9 cellular contexts compared by ENCODE assay signal in genomic region chr17:66965801-66966528, GRCh38. TPM values are rescaled to one million over a fixed set of nuclear protein-coding genes. Genes with fewer than 3 reads are reported as not detected.
DNase-seq lines count a peak whose midpoint lies in the region; ATAC-seq and TF ChIP-seq lines count a peak whose summit lies in the region.
"Had no signal": no experiment of that assay in that cellular context is flagged by ENCODE, and none has a peak within 500 bp of the region (broad histone marks: within the 10 kb centered on the region; RNA-seq: fewer than 3 reads in every experiment).

No MANE protein-coding gene starts in this region.

- H3K27me3 ChIP-seq in liver (ENCODE audit: control insufficient read depth in 4 of 4, insufficient read depth in 4 of 4, low read length in 3 of 4) (peaks cover 0 to 9% (median 3%) of the 10 kb centered on the region in 4 donors), tibial nerve (peaks cover 0 to 87% of the 10 kb centered on the region in 2 donors)

- no peak for TF ChIP-seq POLR2A in tibial nerve (IDR thresholded peaks at IDR 0.05)

- no TSS peak for BruUV-seq in OCI-LY7 (replicated peaks; lab: Mats Ljungman, UMichigan)

- no peak overlapping the region for H2AFZ ChIP-seq in OCI-LY7 (ENCODE audit: low read length)

- H3K27me3 Mint-ChIP-seq in activated T-cell treated with anti-CD3 and anti-CD28 coated beads, Interleukin-2, amount 50 U/mL, for 24 hours = peaks cover 82% of the 10 kb centered on the region

- peaks cover 8% of the 10 kb centered on the region for H3K4me1 Mint-ChIP-seq in activated T-cell treated with anti-CD3 and anti-CD28 coated beads, Interleukin-2, amount 50 U/mL, for 24 hours (ENCODE audit: low read depth)

- TF ChIP-seq EP300 in tibial nerve (IDR thresholded peaks at IDR 0.05) = no peak

- H3K27ac Mint-ChIP-seq in activated T-cell treated with anti-CD3 and anti-CD28 coated beads, Interleukin-2, amount 50 U/mL, for 24 hours = no peak overlapping the region

- in situ Hi-C loops in astrocyte of the cerebellum (cut with HindIII; ENCODE audit: low sequenced_read_pairs) = no loop called here

- no peaks in the 10 kb centered on the region for H3K36me3 ChIP-seq in liver (ENCODE audit: control insufficient read depth in 4 of 4, insufficient read depth in 3 of 4, low read depth in 1 of 4, low read length in 3 of 4)
- H3K36me3 ChIP-seq in tibial nerve = no peaks in the 10 kb centered on the region
- H3K36me3 ChIP-seq in OCI-LY7 (ENCODE audit: insufficient read depth, low read length) = no peaks in the 10 kb centered on the region

- no peak for DNase-seq in activated T-cell treated with anti-CD3 and anti-CD28 coated beads, Interleukin-2, amount 50 U/mL, for 24 hours
- DNase-seq in activated T-cell treated with anti-CD3 and anti-CD28 coated beads for 4 hours (no peak), astrocyte of the cerebellum (ENCODE audit: low read depth) (no peak), tibial nerve (ENCODE audit: low spot score in 2 of 2) (no peak), OCI-LY7 (ENCODE audit: low spot score) (no peak), kidney tubule cell (ENCODE audit: low spot score) (no peak)

- no peak overlapping the region for H3K9ac ChIP-seq in liver (ENCODE audit: low read depth in 1 of 2, low read length in 2 of 2)

- no peak overlapping the region for H3K4me2 ChIP-seq in OCI-LY7 (ENCODE audit: low read length)

- no peaks in the 10 kb centered on the region for H3K9me3 Mint-ChIP-seq in activated T-cell treated with anti-CD3 and anti-CD28 coated beads, Interleukin-2, amount 50 U/mL, for 24 hours

- H3K4me1 ChIP-seq in liver (ENCODE audit: control insufficient read depth in 4 of 4, insufficient read depth in 4 of 4, low read length in 3 of 4) (peaks cover 7 to 20% (median 11%) of the 10 kb centered on the region in 4 donors), tibial nerve (peaks cover 0 to 28% (median 13%) of the 10 kb centered on the region in 4 donors), OCI-LY7 (ENCODE audit: insufficient read depth, low read length, poor library complexity, severe bottlenecking) (no peaks in the 10 kb centered on the region)

- peak overlapping the region; percentile 67 for H3K4me3 Mint-ChIP-seq in activated T-cell treated with anti-CD3 and anti-CD28 coated beads, Interleukin-2, amount 50 U/mL, for 24 hours

- H3K36me3 Mint-ChIP-seq in activated T-cell treated with anti-CD3 and anti-CD28 coated beads, Interleukin-2, amount 50 U/mL, for 24 hours (ENCODE audit: low read depth) = no peaks in the 10 kb centered on the region

- no peak for TF ChIP-seq RAD21 in liver (IDR thresholded peaks at IDR 0.05)

- no peaks in the 10 kb centered on the region for H4K20me1 ChIP-seq in OCI-LY7 (ENCODE audit: insufficient read depth, low read length)

- no peak for TF ChIP-seq CTCF in astrocyte of the cerebellum (IDR thresholded peaks at IDR 0.05; ENCODE audit: low read depth, low read length, missing control alignments)
- TF ChIP-seq CTCF in liver (IDR thresholded peaks at IDR 0.05; ENCODE audit: low read depth, low read length, missing input control) = no peak
- no peak for TF ChIP-seq CTCF in tibial nerve (IDR thresholded peaks at IDR 0.05)
- no peak for TF ChIP-seq CTCF in OCI-LY7 (conservative IDR thresholded peaks at IDR 0.05; ENCODE audit: low read length)

- H3K4me3 ChIP-seq in astrocyte of the cerebellum (ENCODE audit: low read depth, low read length) (peak overlapping the region; percentile 38), liver (ENCODE audit: low read depth in 1 of 3, low read length in 3 of 3) (peak overlapping the region in 2 of 3 donors; percentile 41 to 47), tibial nerve (peak overlapping the region; percentile 15 to 46 (median 24)), OCI-LY7 (ENCODE audit: low read depth, low read length, poor library complexity, severe bottlenecking) (no peak overlapping the region)
- H3K4me3 ChIP-seq: K562 had no signal

- 6% methylated on average over 48 of the region's 48 CpGs for whole genome bisulfite sequencing in liver
- 5 to 9% methylated on average over 32 to 38 of the region's 48 CpGs for WGBS in tibial nerve, 2 donors

- intact Hi-C loops in OCI-LY7 (cut with micrococcal nuclease; ENCODE audit: unreplicated experiment) = no loop called here

- POLR2A ChIA-PET in OCI-LY7 (lab: Charles Lee) = no interaction called here

- CTCF ChIA-PET in OCI-LY7 (lab: Charles Lee; ENCODE audit: unreplicated experiment) = no interaction called here

- no peak overlapping the region for H3K27ac ChIP-seq in liver (ENCODE audit: low read depth in 1 of 2, low read length in 2 of 2)
- H3K27ac ChIP-seq in tibial nerve = no peak overlapping the region
- no peak overlapping the region for H3K27ac ChIP-seq in OCI-LY7 (ENCODE audit: low read depth, low read length, poor library complexity, severe bottlenecking)

- no peaks in the 10 kb centered on the region for H3K9me3 ChIP-seq in liver (ENCODE audit: control insufficient read depth in 4 of 4, low read length in 3 of 4)
- H3K9me3 ChIP-seq in tibial nerve = no peaks in the 10 kb centered on the region
- no peaks in the 10 kb centered on the region for H3K9me3 ChIP-seq in OCI-LY7 (ENCODE audit: low read length)

- no peaks in the 10 kb centered on the region for H3K79me2 ChIP-seq in OCI-LY7 (ENCODE audit: insufficient read depth, low read depth, low read length)

- H3K9me2 ChIP-seq in OCI-LY7 (ENCODE audit: insufficient read depth, low read length) = no peaks in the 10 kb centered on the region

- ATAC-seq in GM19452 (IDR thresholded peaks at IDR 0.05; ENCODE audit: unreplicated experiment) = no peak

TF ChIP-seq in liver, 16 proteins besides CTCF, POLR2A, EP300 and RAD21:
- no peak for TF ChIP-seq ATF3 (IDR thresholded peaks at IDR 0.05)
- TF ChIP-seq HNF4G (IDR thresholded peaks at IDR 0.05) = no peak
- TF ChIP-seq GABPA (IDR thresholded peaks at IDR 0.05 in 1 of 2, conservative IDR thresholded peaks at IDR 0.05 in 1 of 2) = no peak
- TF ChIP-seq MAX (IDR thresholded peaks at IDR 0.05) = no peak
- no peak for TF ChIP-seq SP1 (IDR thresholded peaks at IDR 0.05)
- TF ChIP-seq ZBTB33 (IDR thresholded peaks at IDR 0.05) = no peak
- no peak for TF ChIP-seq FOXA2 (IDR thresholded peaks at IDR 0.05)
- no peak for TF ChIP-seq REST (IDR thresholded peaks at IDR 0.05)
TF ChIP-seq in liver: peak in this region for 0.

RNA-seq across cellular contexts. Expression of gene CACNG4, which starts 1.5 kb away (rescaled TPM):
- under 1 TPM; 0.08 to 0.09 TPM for total RNA-seq in liver
- polyA plus RNA-seq in liver = under 1 TPM in 1 of 2 donors, not detected in 1; 0.02 TPM
- under 1 TPM in 1 of 4 donors, not detected in 3; 0.44 TPM for total RNA-seq in tibial nerve
- not detected in 2 replicates for total RNA-seq in OCI-LY7 (2014; rRNA removed; shearing (Covaris generic))
- total RNA-seq in OCI-LY7 (2022) = not detected in 2 replicates
- polyA plus RNA-seq: K562 had no signal
